ENCODE assay signal across 1 cellular context in genomic region chr13:41132512-41133152, GRCh38.
TF ChIP-seq lines count a peak whose summit lies in the region.

Gene KBTBD6, minus strand, starts transcription at chr13:41132802. Its CDS starts 291 bp downstream, at chr13:41132511.

TF ChIP-seq in HepG2, 621 proteins besides CTCF, POLR2A, EP300 and RAD21 (continued from another document):
- TF ChIP-seq SIN3A (IDR thresholded peaks at IDR 0.05; ENCODE audit: borderline replicate concordance, low read depth, low read length): peak; percentile 93; the same call in 1 of the 2 replicates
- TF ChIP-seq REST (IDR thresholded peaks at IDR 0.05; ENCODE audit: borderline replicate concordance in 1 of 2, low read depth in 1 of 2, low read length in 2 of 2): peak in 1 of 2 experiments; percentile 17; a peak in 1 of 4 replicates
- TF ChIP-seq ZFP36L1 (CRISPR knock-in tag; IDR thresholded peaks at IDR 0.05): peak; percentile 73; the same call in 1 of the 2 replicates
- TF ChIP-seq TCF7 (IDR thresholded peaks at IDR 0.05; ENCODE audit: low read depth): no peak
- peak; percentile 82 for TF ChIP-seq ASH2L (IDR thresholded peaks at IDR 0.05; ENCODE audit: insufficient read length, low read depth, low read length)
- peak; percentile 86; the same call in 1 of the 3 replicates for TF ChIP-seq MXI1 (IDR thresholded peaks at IDR 0.05; ENCODE audit: borderline replicate concordance, low read depth, low read length)
- TF ChIP-seq TEAD3 (CRISPR knock-in tag; optimal IDR thresholded peaks at IDR 0.05; ENCODE audit: borderline replicate concordance): peak; percentile 84
- no peak for TF ChIP-seq PLRG1 (conservative IDR thresholded peaks at IDR 0.05)
- 0 out of 2 replicates have a peak, but pooled peaks have one; percentile 14 for TF ChIP-seq ZNF253 (CRISPR knock-in tag; IDR thresholded peaks at IDR 0.05; ENCODE audit: borderline replicate concordance)
- TF ChIP-seq KDM3A (CRISPR knock-in tag; IDR thresholded peaks at IDR 0.05; ENCODE audit: low read depth): peak; percentile 92
- TF ChIP-seq MYC (CRISPR knock-in tag; IDR thresholded peaks at IDR 0.05; ENCODE audit: borderline replicate concordance): peak; percentile 87
- no peak for TF ChIP-seq ZNF207 (IDR thresholded peaks at IDR 0.05; ENCODE audit: borderline replicate concordance)
- 0 out of 2 replicates have a peak, but pooled peaks have one; percentile 53 for TF ChIP-seq MED1 (CRISPR knock-in tag; IDR thresholded peaks at IDR 0.05)
- peak; percentile 54; the same call in 1 of the 2 replicates for TF ChIP-seq ELK4 (CRISPR knock-in tag; IDR thresholded peaks at IDR 0.05; ENCODE audit: borderline replicate concordance)
- peak; percentile 73 for TF ChIP-seq PHF8 (CRISPR knock-in tag; IDR thresholded peaks at IDR 0.05)
- TF ChIP-seq HMGXB3 (CRISPR knock-in tag; IDR thresholded peaks at IDR 0.05; ENCODE audit: borderline replicate concordance): peak; percentile 85; the same call in 1 of the 2 replicates
- no peak for TF ChIP-seq ZNF660 (CRISPR knock-in tag; IDR thresholded peaks at IDR 0.05; ENCODE audit: borderline replicate concordance, low read depth)
- peak; percentile 82 for TF ChIP-seq SPEN (CRISPR knock-in tag; IDR thresholded peaks at IDR 0.05; ENCODE audit: low read depth)
- TF ChIP-seq ZNF597 (CRISPR knock-in tag; IDR thresholded peaks at IDR 0.05): 0 out of 2 replicates have a peak, but pooled peaks have one; percentile 84
- no peak; the same call in 1 of the 2 replicates for TF ChIP-seq CREBL2 (CRISPR knock-in tag; IDR thresholded peaks at IDR 0.05; ENCODE audit: borderline replicate concordance)
- TF ChIP-seq HNF1B (CRISPR knock-in tag; IDR thresholded peaks at IDR 0.05): peak; percentile 82
- TF ChIP-seq ZNF431 (CRISPR knock-in tag; IDR thresholded peaks at IDR 0.05; ENCODE audit: borderline replicate concordance, low read depth): peak; percentile 28; the same call in 1 of the 2 replicates
- peak; percentile 89; the same call in 1 of the 2 replicates for TF ChIP-seq ZNF350 (CRISPR knock-in tag; IDR thresholded peaks at IDR 0.05; ENCODE audit: borderline replicate concordance, low read depth)
- TF ChIP-seq TAF15 (IDR thresholded peaks at IDR 0.05; ENCODE audit: low read depth, low read length, poor library complexity, severe bottlenecking): no peak
- no peak for TF ChIP-seq ZNF589 (CRISPR knock-in tag; conservative IDR thresholded peaks at IDR 0.05)
- 0 out of 2 replicates have a peak, but pooled peaks have one; percentile 17 for TF ChIP-seq MLX (CRISPR knock-in tag; IDR thresholded peaks at IDR 0.05)
- no peak for TF ChIP-seq NONO (IDR thresholded peaks at IDR 0.05)
- TF ChIP-seq NONO (CRISPR knock-in tag; conservative IDR thresholded peaks at IDR 0.05): peak; percentile 74
- TF ChIP-seq GFI1 (CRISPR knock-in tag; IDR thresholded peaks at IDR 0.05; ENCODE audit: borderline replicate concordance): peak; percentile 57; the same call in 1 of the 2 replicates
- TF ChIP-seq MIER3 (CRISPR knock-in tag; IDR thresholded peaks at IDR 0.05; ENCODE audit: borderline replicate concordance): peak; percentile 96
- peak; percentile 92 for TF ChIP-seq ZNF501 (CRISPR knock-in tag; IDR thresholded peaks at IDR 0.05)
